ENCODE assay signal across 1 cellular context in the genomic region with DNA sequence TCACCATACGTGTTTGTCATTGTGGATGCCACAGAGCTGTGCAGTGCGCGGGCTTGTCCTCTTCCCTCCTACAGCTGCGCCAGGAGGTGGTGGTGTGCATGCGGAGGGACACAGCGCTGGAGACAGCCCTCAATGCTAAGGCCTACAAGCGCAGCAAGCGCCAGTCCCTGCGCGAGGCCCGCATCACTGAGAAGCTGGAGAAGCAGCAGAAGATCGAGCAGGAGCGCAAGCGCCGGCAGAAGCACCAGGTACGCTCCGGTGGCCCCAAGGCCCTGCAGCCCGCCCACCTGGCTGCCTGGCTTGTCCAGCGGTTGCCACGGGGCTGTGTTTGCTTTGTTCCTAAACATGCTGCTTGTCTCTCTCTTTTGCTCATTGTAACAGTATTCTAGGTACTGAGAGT.
TF ChIP-seq lines count a peak whose summit lies in the region.

No MANE protein-coding gene starts in this region.

TF ChIP-seq in H1, 55 proteins besides CTCF, POLR2A, EP300 and RAD21:
- TF ChIP-seq, protein P1, sequence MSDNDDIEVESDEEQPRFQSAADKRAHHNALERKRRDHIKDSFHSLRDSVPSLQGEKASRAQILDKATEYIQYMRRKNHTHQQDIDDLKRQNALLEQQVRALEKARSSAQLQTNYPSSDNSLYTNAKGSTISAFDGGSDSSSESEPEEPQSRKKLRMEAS (IDR thresholded peaks at IDR 0.05), result no peak
- TF ChIP-seq JUN (IDR thresholded peaks at IDR 0.05; ENCODE audit: low read depth, low read length), result no peak
- no peak for TF ChIP-seq MAFK (IDR thresholded peaks at IDR 0.05; ENCODE audit: low read depth, low read length)
- TF ChIP-seq SIN3A (conservative IDR thresholded peaks at IDR 0.05 in 1 of 2, IDR thresholded peaks at IDR 0.05 in 1 of 2; ENCODE audit: low read depth in 1 of 2, low read length in 2 of 2), result no peak
- TF ChIP-seq GABPA (IDR thresholded peaks at IDR 0.05; ENCODE audit: borderline replicate concordance, insufficient read depth, low read length), result no peak
- TF ChIP-seq PHF8 (conservative IDR thresholded peaks at IDR 0.05; ENCODE audit: low read depth, low read length), result no peak
- no peak for TF ChIP-seq NRF1 (IDR thresholded peaks at IDR 0.05; ENCODE audit: low read depth, low read length)
- no peak for TF ChIP-seq YY1 (IDR thresholded peaks at IDR 0.05; ENCODE audit: low read depth, low read length)
- no peak for TF ChIP-seq TAF7 (optimal IDR thresholded peaks at IDR 0.05; ENCODE audit: borderline replicate concordance, low read depth, low read length)
- TF ChIP-seq CEBPB (IDR thresholded peaks at IDR 0.05; ENCODE audit: low read depth, low read length), result no peak
- TF ChIP-seq KDM5A (IDR thresholded peaks at IDR 0.05; ENCODE audit: low read length), result no peak
- TF ChIP-seq SIX5 (IDR thresholded peaks at IDR 0.05; ENCODE audit: low read depth, low read length), result no peak
- TF ChIP-seq HDAC2 (IDR thresholded peaks at IDR 0.05; ENCODE audit: borderline replicate concordance in 1 of 2, low read depth in 2 of 2, low read length in 2 of 2), result no peak
- TF ChIP-seq, protein P2, sequence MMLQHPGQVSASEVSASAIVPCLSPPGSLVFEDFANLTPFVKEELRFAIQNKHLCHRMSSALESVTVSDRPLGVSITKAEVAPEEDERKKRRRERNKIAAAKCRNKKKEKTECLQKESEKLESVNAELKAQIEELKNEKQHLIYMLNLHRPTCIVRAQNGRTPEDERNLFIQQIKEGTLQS (IDR thresholded peaks at IDR 0.05; ENCODE audit: insufficient read depth, low read depth, low read length), result no peak
- TF ChIP-seq RBBP5 (IDR thresholded peaks at IDR 0.05; ENCODE audit: borderline replicate concordance, low read depth, low read length), result no peak
- no peak for TF ChIP-seq SIRT6 (IDR thresholded peaks at IDR 0.05; ENCODE audit: low read length)
